Comparison of ENCODE assay signal across 7 cellular contexts in genomic region chr10:101494650-101495049, GRCh38.
"Had no signal": no experiment of that assay in that cellular context is flagged by ENCODE, and none has a peak within 500 bp of the region (broad histone marks: within the 10 kb centered on the region; RNA-seq: fewer than 3 reads in every experiment).

No MANE protein-coding gene starts in this region.

- H3K36me3 ChIP-seq: MG63 had no signal

- H3K27me3 Mint-ChIP-seq: T-helper 17 cell had no signal

- H3K9me3 ChIP-seq: MG63 had no signal

- H3K27ac ChIP-seq: RWPE1 had no signal

- H3K27ac Mint-ChIP-seq: T-helper 17 cell had no signal

- H3K4me3 ChIP-seq: MG63 had no signal

- DNase-seq: KG1; MG63; NCI-H2107; NK-92 treated with Interleukin-12 subunit alpha and Interleukin-12 subunit beta, amount 100 ng/mL, for 24 hours; T-helper 1 cell; T-helper 17 cell had no signal

- H3K27me3 ChIP-seq: MG63 had no signal

- H3K4me3 Mint-ChIP-seq: T-helper 17 cell had no signal
